In the genomic region with DNA sequence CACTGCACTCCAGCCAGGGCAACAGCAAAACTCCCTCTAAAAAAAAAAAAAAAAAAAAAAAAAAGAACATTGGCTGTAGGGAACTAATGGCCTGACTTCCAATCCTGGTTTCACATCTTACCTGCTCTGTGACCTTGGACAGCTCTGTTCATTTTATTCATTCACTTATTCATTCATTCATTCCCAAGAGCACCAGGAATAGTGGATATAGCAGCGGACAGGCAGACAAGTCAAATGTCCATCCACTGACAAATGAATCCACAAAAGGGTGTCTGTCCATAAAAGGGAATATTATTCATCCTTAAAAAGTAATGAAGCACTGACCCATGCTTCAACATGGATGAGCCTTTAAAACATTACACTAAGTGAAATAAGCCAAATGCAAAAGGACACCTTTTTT, we compare ENCODE assay signal across 17 cellular contexts. TPM values are rescaled to one million over a fixed set of nuclear protein-coding genes. Genes with fewer than 3 reads are reported as not detected.
A peak's percentile ranks its signal among the peaks of the same experiment; 100 is the strongest.
DNase-seq lines count a peak whose midpoint lies in the region; ATAC-seq, FAIRE-seq and TF ChIP-seq lines count a peak whose summit lies in the region.
"Had no signal": no experiment of that assay in that cellular context is flagged by ENCODE, and none has a peak within 500 bp of the region (broad histone marks: within the 10 kb centered on the region; RNA-seq: fewer than 3 reads in every experiment).

No MANE protein-coding gene starts in this region.

- H3K27me3 ChIP-seq in GM12878 (replicated peaks in 1 of 2; ENCODE audit: control insufficient read depth in 2 of 2, insufficient read depth in 2 of 2, low read length in 1 of 2) (no peaks in the 10 kb centered on the region), left ventricle myocardium inferior (ENCODE audit: low read depth) (no peaks in the 10 kb centered on the region)

- H3K4me1 ChIP-seq in GM12878 (ENCODE audit: control insufficient read depth, insufficient read depth, low read length) (peaks cover 27% of the 10 kb centered on the region), left ventricle myocardium inferior (peaks cover 18% of the 10 kb centered on the region)

- TF ChIP-seq EP300 in GM12878 (IDR thresholded peaks at IDR 0.05; ENCODE audit: borderline replicate concordance in 1 of 2, control insufficient read depth in 1 of 2, low read depth in 2 of 2, low read length in 2 of 2): no peak

- TF ChIP-seq CTCF in GM12878 (IDR thresholded peaks at IDR 0.05 in 2 of 3, conservative IDR thresholded peaks at IDR 0.05 in 1 of 3; ENCODE audit: control insufficient read depth in 2 of 3, extremely low read depth in 1 of 3, insufficient read depth in 1 of 3, low read depth in 3 of 3, low read length in 3 of 3) (no peak), left ventricle myocardium inferior (IDR thresholded peaks at IDR 0.05; ENCODE audit: borderline replicate concordance) (no peak)

- 84% methylated on average over 1 of the region's 1 CpG for WGBS in GM12878 (ENCODE audit: insufficient coverage, insufficient replicate concordance, low lambda C conversion rate, missing lambda C conversion rate)

- intact Hi-C loops in GM12878 (cut with micrococcal nuclease; ENCODE audit: unreplicated experiment) (no loop called here), left ventricle myocardium inferior (cut with micrococcal nuclease) (no loop called here)

- SMC1A ChIA-PET in GM12878 (lab: Charles Lee; ENCODE audit: uncharacterized antibody, unreplicated experiment): interaction anchor here (1.2 kb wide), 1 partner anchor 10 kb away, joined by 3 read pairs; no protein-coding TSS in a partner anchor

- H3K36me3 ChIP-seq in GM12878 (ENCODE audit: control insufficient read depth in 2 of 2, insufficient read depth in 2 of 2, low read length in 1 of 2) (no peaks in the 10 kb centered on the region), left ventricle myocardium inferior (no peaks in the 10 kb centered on the region)

- TF ChIP-seq RAD21 in GM12878 (IDR thresholded peaks at IDR 0.05; ENCODE audit: insufficient read depth, low read depth, low read length): no peak

- no peak for FAIRE-seq in GM12878 (lab: Jason Lieb, UNC)
- FAIRE-seq: G401.6, GM19239, H1 had no signal

- H3K4me2 ChIP-seq in GM12878 (ENCODE audit: control insufficient read depth, insufficient read depth): no peak overlapping the region

- H3K79me2 ChIP-seq in GM12878 (ENCODE audit: control insufficient read depth, insufficient read depth, low read length): no peaks in the 10 kb centered on the region

- TF ChIP-seq POLR2A in GM12878 (IDR thresholded peaks at IDR 0.05; ENCODE audit: low read depth, low read length): no peak

- H3K27ac ChIP-seq in GM12878 (ENCODE audit: control insufficient read depth, insufficient read depth) (no peak overlapping the region), cingulate gyrus (ENCODE audit: low read depth, low read length) (peak overlapping the region; percentile 41), temporal lobe (ENCODE audit: low read depth, low read length) (peak overlapping the region; percentile 97), left ventricle myocardium inferior (replicated peaks) (no peak overlapping the region)
- H3K27ac ChIP-seq: GM23248 had no signal

- POLR2A ChIA-PET in GM12878 (lab: Charles Lee): no interaction called here

- ATAC-seq in GM12878: no peak

- CTCF ChIA-PET in GM12878 (lab: Yijun Ruan, JAX): no interaction called here

- RAD21 ChIA-PET in GM12878 (lab: Charles Lee; ENCODE audit: unreplicated experiment): no interaction called here

- DNase-seq in GM12878 (ENCODE audit: low read depth, low spot score) (no peak), left ventricle myocardium inferior (no peak), NCI-H1092 (lab: John Stamatoyannopoulos, UW) (no peak), MV-4-11 (lab: John Stamatoyannopoulos, UW) (no peak)
- DNase-seq: C1 segment of cervical spinal cord; CD4-positive, alpha-beta memory T cell; COR-L47; DMS153; DND-41; GM23248; H7; HCEC 1CT had no signal

- H3K9me3 ChIP-seq in GM12878 (replicated peaks; ENCODE audit: control insufficient read depth, insufficient read depth, low read length) (no peaks in the 10 kb centered on the region; the same call in 2 of the 3 replicates), left ventricle myocardium inferior (replicated peaks) (no peaks in the 10 kb centered on the region)

- no peak overlapping the region for H3K9ac ChIP-seq in GM12878 (ENCODE audit: control insufficient read depth, insufficient read depth, low read length)
- H3K9ac ChIP-seq: GM23248 had no signal

- BruUV-seq in GM12878 (replicated peaks; lab: Mats Ljungman, UMichigan): no TSS peak

- in situ Hi-C loops in GM12878 (cut with MboI): no loop called here

- H3K4me3 ChIP-seq in GM12878 (no peak overlapping the region), left ventricle myocardium inferior (no peak overlapping the region)
- H3K4me3 ChIP-seq: GM23248 had no signal

- H2AFZ ChIP-seq in GM12878 (ENCODE audit: control insufficient read depth, low read depth, low read length): no peak overlapping the region
- H2AFZ ChIP-seq: GM23248 had no signal

- no peaks in the 10 kb centered on the region for H4K20me1 ChIP-seq in GM12878 (ENCODE audit: control insufficient read depth, insufficient read depth)

TF ChIP-seq in GM12878, 131 proteins besides CTCF, POLR2A, EP300 and RAD21:
- TF ChIP-seq ZNF24 (IDR thresholded peaks at IDR 0.05): peak; percentile 54; the same call in 1 of the 2 replicates
- TF ChIP-seq NFIC (IDR thresholded peaks at IDR 0.05; ENCODE audit: low read depth, low read length): no peak

RNA-seq across cellular contexts. Expression of a gene that starts 27.6 kb away (rescaled TPM):
- total RNA-seq in GM12878 (2013; cell fraction: nucleolus; rRNA removed): 26.2 TPM in 2 replicates
- 10.1 and 12.2 TPM in 2 replicates for total RNA-seq in GM12878 (2014; rRNA removed)
- 7.9 and 9.1 TPM in 2 replicates for total RNA-seq in GM12878 (2014; rRNA removed; fragmentation: Illumina TruSeq; extraction: Trizol)
- total RNA-seq in GM12878 (2021): 9.3 and 11.1 TPM in 2 replicates
- 10.2 TPM for polyA plus RNA-seq in GM12878 (2011; ENCODE audit: low read depth)
- polyA plus RNA-seq in GM12878 (2011; rRNA removed): 20.4 and 27.4 TPM in 2 replicates
- 17.2 and 18.4 TPM in 2 replicates for polyA plus RNA-seq in GM12878 (2011; cell fraction: cytosol; rRNA removed)
- polyA plus RNA-seq in GM12878 (2011; cell fraction: nucleus; rRNA removed): 12.1 and 15.3 TPM in 2 replicates
- polyA plus RNA-seq in GM12878 (2012): 15.5 and 19.8 TPM in 2 replicates
- polyA plus RNA-seq in GM12878 (2014; fragmentation: Illumina TruSeq; extraction: Trizol): 8.8 and 14.0 TPM in 2 replicates
- polyA plus RNA-seq in GM12878 (2014; fragmentation: Nextera tagmentation; extraction: Ambion mirVana): 1 to 10 TPM; 3.6 to 4.6 TPM
- polyA plus RNA-seq in GM12878 (2014; rRNA removed): 12.1 and 13.7 TPM in 2 replicates
- polyA plus RNA-seq in GM12878 (2016; fragmentation: Nextera tagmentation; extraction: Ambion mirVana): 10 to 100 TPM; 13.7 to 13.8 TPM
- polyA minus RNA-seq in GM12878 (2011; rRNA and poly(A)+ RNA removed): 12.4 and 15.9 TPM in 2 replicates
- polyA minus RNA-seq in GM12878 (2011; cell fraction: cytosol; rRNA and poly(A)+ RNA removed): 4.4 and 6.1 TPM in 2 replicates
- polyA minus RNA-seq in GM12878 (2011; cell fraction: nucleus; rRNA and poly(A)+ RNA removed): 3.9 and 6.8 TPM in 2 replicates
- total RNA-seq in temporal lobe: 62.4 TPM
- total RNA-seq in left ventricle myocardium inferior: 5.4 TPM

RNA-seq across cellular contexts. Expression of a gene that starts 48.3 kb away (rescaled TPM):
- 15.7 and 17.5 TPM in 2 replicates for total RNA-seq in GM12878 (2013; cell fraction: nucleolus; rRNA removed)
- total RNA-seq in GM12878 (2014; rRNA removed) (4.1 and 4.2 TPM in 2 replicates), GM12878 (2014; rRNA removed; fragmentation: Illumina TruSeq; extraction: Trizol) (7.4 and 8.6 TPM in 2 replicates), GM12878 (2021) (5.5 and 6.1 TPM in 2 replicates), temporal lobe (81.6 TPM), left ventricle myocardium inferior (12.2 TPM)
- 2.8 TPM for polyA plus RNA-seq in GM12878 (2011; ENCODE audit: low read depth)
- polyA plus RNA-seq in GM12878 (2011; rRNA removed) (5.3 and 12.0 TPM in 2 replicates), GM12878 (2014; fragmentation: Illumina TruSeq; extraction: Trizol) (8.2 and 10.4 TPM in 2 replicates), GM12878 (2014; fragmentation: Nextera tagmentation; extraction: Ambion mirVana) (1 to 10 TPM; 5.3 to 5.8 TPM), GM12878 (2014; rRNA removed) (4.3 and 5.4 TPM in 2 replicates), GM12878 (2016; fragmentation: Nextera tagmentation; extraction: Ambion mirVana) (1 to 10 TPM; 9.4 to 9.9 TPM)
- polyA plus RNA-seq in GM12878 (2011; cell fraction: cytosol; rRNA removed): 1.3 and 1.6 TPM in 2 replicates
- polyA plus RNA-seq in GM12878 (2011; cell fraction: nucleus; rRNA removed): 5.7 and 6.2 TPM in 2 replicates
- 4.3 and 5.0 TPM in 2 replicates for polyA plus RNA-seq in GM12878 (2012)
- 1.6 and 2.6 TPM in 2 replicates for polyA minus RNA-seq in GM12878 (2011; rRNA and poly(A)+ RNA removed)
- 2.3 and 2.8 TPM in 2 replicates for polyA minus RNA-seq in GM12878 (2011; cell fraction: cytosol; rRNA and poly(A)+ RNA removed)
- polyA minus RNA-seq in GM12878 (2011; cell fraction: nucleus; rRNA and poly(A)+ RNA removed): 3.0 and 4.6 TPM in 2 replicates

Comparison
In these comparisons a context has a peak if more than half of its experiments do, and no peak if none do; other contexts are left out.
1. H3K27ac ChIP-seq: peak in cingulate gyrus (single experiment) and temporal lobe (single experiment); none in GM12878 (single experiment) and left ventricle myocardium inferior (single experiment).